In the genomic region with DNA sequence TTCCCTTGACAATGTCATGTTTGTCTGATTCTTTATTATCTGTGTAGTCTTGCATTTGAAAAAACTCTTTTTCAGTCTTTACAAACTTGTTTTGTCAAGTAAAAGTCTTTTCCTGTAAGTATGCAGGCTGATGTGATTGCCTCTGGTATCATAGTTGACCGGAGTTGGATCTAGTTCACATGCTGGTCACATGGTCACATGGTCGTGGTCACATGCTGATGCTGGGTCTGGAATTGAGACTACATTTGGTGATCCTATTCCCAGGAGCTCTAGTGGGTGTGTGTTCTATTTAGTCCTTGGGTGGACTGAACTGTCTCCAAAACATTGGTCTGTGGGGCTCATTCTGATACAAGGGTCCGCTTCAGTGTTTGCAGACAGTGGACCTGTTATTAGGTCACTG, we compare ENCODE assay signal across 40 cellular contexts.
"Had no signal": no experiment of that assay in that cellular context is flagged by ENCODE, and none has a peak within 500 bp of the region (broad histone marks: within the 10 kb centered on the region; RNA-seq: fewer than 3 reads in every experiment).

No MANE protein-coding gene starts in this region.

- H3K27ac ChIP-seq: adrenal gland, ascending aorta, body of pancreas, brain microvascular endothelial cell, breast epithelium, cardiac muscle cell had no signal

- H3K36me3 ChIP-seq: adrenal gland, ascending aorta, brain microvascular endothelial cell, breast epithelium, cardiac muscle cell had no signal

- H3K4me1 ChIP-seq: adrenal gland, ascending aorta, body of pancreas, breast epithelium had no signal

- ATAC-seq: activated naive CD4-positive, alpha-beta T cell treated with anti-CD3 and anti-CD28 coated beads, Interleukin-2, amount 50 U/mL, for 72 hours; activated naive CD8-positive, alpha-beta T cell treated with anti-CD3 and anti-CD28 coated beads, Interleukin-2, amount 50 U/mL, for 24 hours; activated T-cell treated with anti-CD3 and anti-CD28 coated beads, Interleukin-2, amount 50 U/mL, for 4 hours; activated T-cell treated with anti-CD3 and anti-CD28 coated beads, Interleukin-2, amount 50 U/mL, for 72 hours; activated T-helper 17 cell treated with anti-CD3 and anti-CD28 coated beads, Interleukin-2, amount 50 U/mL, for 72 hours; body of pancreas had no signal

- H3K4me3 Mint-ChIP-seq: activated naive CD4-positive, alpha-beta T cell treated with anti-CD3 and anti-CD28 coated beads for 36 hours; activated naive CD4-positive, alpha-beta T cell treated with anti-CD3 and anti-CD28 coated beads, Interleukin-2, amount 10 ng/mL, durations not matched to agents 7 days and 5 days; activated naive CD4-positive, alpha-beta T cell treated with anti-CD3 and anti-CD28 coated beads, Interleukin-2, amount 50 U/mL, for 24 hours; activated naive CD8-positive, alpha-beta T cell; activated naive CD8-positive, alpha-beta T cell treated with anti-CD3 and anti-CD28 coated beads for 36 hours; activated naive CD8-positive, alpha-beta T cell treated with anti-CD3 and anti-CD28 coated beads, Interleukin-2, amount 10 ng/mL, durations not matched to agents 7 days and 5 days; activated naive CD8-positive, alpha-beta T cell treated with anti-CD3 and anti-CD28 coated beads, Interleukin-2, amount 50 U/mL, for 24 hours; activated T-cell treated with anti-CD3 and anti-CD28 coated beads, Interleukin-2, amount 50 U/mL, for 24 hours; activated T-cell treated with anti-CD3 and anti-CD28 coated beads, Interleukin-2, amount 50 U/mL, for 4 hours; activated T-cell treated with anti-CD3 and anti-CD28 coated beads, Interleukin-2, amount 50 U/mL, for 72 hours; activated T-helper 1 cell treated with anti-CD3 and anti-CD28 coated beads, Interleukin-12 subunit alpha, Interleukin-12 subunit beta, Interleukin-2, Interleukin-4 antibody, amounts not matched to agents 30 ng/mL and 10 ng/mL and 1 ng/mL, durations not matched to agents 14 hours and 24 hours and 36 hours; activated T-helper 17 cell treated with anti-CD3 and anti-CD28 coated beads, Interleukin-2, amount 50 U/mL, for 72 hours; brain; central memory CD8-positive, alpha-beta T cell had no signal

- H3K4me3 ChIP-seq: adrenal gland, ascending aorta, body of pancreas, breast epithelium, cardiac muscle cell had no signal

- FAIRE-seq: astrocyte, bronchial epithelial cell had no signal

- DNase-seq: activated effector memory CD4-positive, alpha-beta T cell treated with anti-CD3 and anti-CD28 coated beads, Interleukin-2, amount 50 U/mL, for 16 hours; activated effector memory CD4-positive, alpha-beta T cell treated with Interleukin-2 at 50 U/mL for 16 hours; activated gamma-delta T cell; activated gamma-delta T cell treated with Interleukin-2 at 50 U/mL for 16 hours; activated naive CD4-positive, alpha-beta T cell; activated naive CD4-positive, alpha-beta T cell treated with anti-CD3 and anti-CD28 coated beads for 36 hours; activated naive CD4-positive, alpha-beta T cell treated with anti-CD3 and anti-CD28 coated beads, Interleukin-2, amount 10 ng/mL, durations not matched to agents 7 days and 5 days; activated naive CD4-positive, alpha-beta T cell treated with anti-CD3 and anti-CD28 coated beads, Interleukin-2, amount 50 U/mL, for 16 hours; activated naive CD4-positive, alpha-beta T cell treated with Interleukin-2 at 50 U/mL for 16 hours; activated naive CD8-positive, alpha-beta T cell treated with anti-CD3 and anti-CD28 coated beads for 36 hours; activated naive CD8-positive, alpha-beta T cell treated with anti-CD3 and anti-CD28 coated beads, Interleukin-2, amount 10 ng/mL, durations not matched to agents 7 days and 5 days; activated naive CD8-positive, alpha-beta T cell treated with anti-CD3 and anti-CD28 coated beads, Interleukin-2, amount 50 U/mL, for 24 hours; activated T-cell treated with anti-CD3 and anti-CD28 coated beads, Interleukin-2, amount 50 U/mL, for 1 hour; activated T-cell treated with anti-CD3 and anti-CD28 coated beads, Interleukin-2, amount 50 U/mL, for 24 hours; activated T-cell treated with anti-CD3 and anti-CD28 coated beads, Interleukin-2, amount 50 U/mL, for 4 hours; activated T-cell treated with anti-CD3 and anti-CD28 coated beads, Interleukin-2, amount 50 U/mL, for 48 hours; activated T-cell treated with anti-CD3 and anti-CD28 coated beads, Interleukin-2, amount 50 U/mL, for 72 hours; adrenal gland; amniotic stem cell; amygdala; anterior cingulate cortex; aorta; body of pancreas; brain microvascular endothelial cell; caudate nucleus; central memory CD4-positive, alpha-beta T cell; cerebellar nuclear complex had no signal

- H3K27me3 Mint-ChIP-seq: activated naive CD4-positive, alpha-beta T cell treated with anti-CD3 and anti-CD28 coated beads, Interleukin-2, amount 10 ng/mL, durations not matched to agents 7 days and 5 days; activated naive CD4-positive, alpha-beta T cell treated with anti-CD3 and anti-CD28 coated beads, Interleukin-2, amount 50 U/mL, for 24 hours; activated naive CD8-positive, alpha-beta T cell; activated naive CD8-positive, alpha-beta T cell treated with anti-CD3 and anti-CD28 coated beads for 36 hours; activated naive CD8-positive, alpha-beta T cell treated with anti-CD3 and anti-CD28 coated beads, Interleukin-2, amount 10 ng/mL, durations not matched to agents 7 days and 5 days; activated naive CD8-positive, alpha-beta T cell treated with anti-CD3 and anti-CD28 coated beads, Interleukin-2, amount 50 U/mL, for 24 hours; activated T-cell treated with anti-CD3 and anti-CD28 coated beads, Interleukin-2, amount 50 U/mL, for 24 hours; activated T-helper 17 cell treated with anti-CD3 and anti-CD28 coated beads, Interleukin-2, amount 50 U/mL, for 72 hours; brain; central memory CD8-positive, alpha-beta T cell had no signal

- H3K4me1 Mint-ChIP-seq: activated naive CD4-positive, alpha-beta T cell treated with anti-CD3 and anti-CD28 coated beads, Interleukin-2, amount 10 ng/mL, durations not matched to agents 7 days and 5 days; activated naive CD4-positive, alpha-beta T cell treated with anti-CD3 and anti-CD28 coated beads, Interleukin-2, amount 50 U/mL, for 24 hours; activated naive CD8-positive, alpha-beta T cell treated with anti-CD3 and anti-CD28 coated beads for 36 hours; activated naive CD8-positive, alpha-beta T cell treated with anti-CD3 and anti-CD28 coated beads, Interleukin-2, amount 10 ng/mL, durations not matched to agents 7 days and 5 days; activated naive CD8-positive, alpha-beta T cell treated with anti-CD3 and anti-CD28 coated beads, Interleukin-2, amount 50 U/mL, for 24 hours; activated T-helper 17 cell treated with anti-CD3 and anti-CD28 coated beads, Interleukin-2, amount 50 U/mL, for 72 hours; central memory CD8-positive, alpha-beta T cell had no signal

- H3K27ac Mint-ChIP-seq: activated naive CD4-positive, alpha-beta T cell treated with anti-CD3 and anti-CD28 coated beads for 36 hours; activated naive CD4-positive, alpha-beta T cell treated with anti-CD3 and anti-CD28 coated beads, Interleukin-2, amount 10 ng/mL, durations not matched to agents 7 days and 5 days; activated naive CD4-positive, alpha-beta T cell treated with anti-CD3 and anti-CD28 coated beads, Interleukin-2, amount 50 U/mL, for 24 hours; activated naive CD8-positive, alpha-beta T cell; activated naive CD8-positive, alpha-beta T cell treated with anti-CD3 and anti-CD28 coated beads for 36 hours; activated naive CD8-positive, alpha-beta T cell treated with anti-CD3 and anti-CD28 coated beads, Interleukin-2, amount 10 ng/mL, durations not matched to agents 7 days and 5 days; activated naive CD8-positive, alpha-beta T cell treated with anti-CD3 and anti-CD28 coated beads, Interleukin-2, amount 50 U/mL, for 24 hours; activated T-cell treated with anti-CD3 and anti-CD28 coated beads, Interleukin-2, amount 50 U/mL, for 24 hours; activated T-cell treated with anti-CD3 and anti-CD28 coated beads, Interleukin-2, amount 50 U/mL, for 72 hours; activated T-helper 1 cell treated with anti-CD3 and anti-CD28 coated beads, Interleukin-12 subunit alpha, Interleukin-12 subunit beta, Interleukin-2, Interleukin-4 antibody, amounts not matched to agents 30 ng/mL and 10 ng/mL and 1 ng/mL, durations not matched to agents 14 hours and 24 hours and 36 hours; activated T-helper 17 cell treated with anti-CD3 and anti-CD28 coated beads, Interleukin-2, amount 50 U/mL, for 72 hours; activated T-helper 2 cell treated with anti-CD3 and anti-CD28 coated beads, Interferon-gamma antibody, Interleukin-2, Interleukin-4, amounts not matched to agents 10 μg/mL and 5 μg/mL and 100 μg/mL, durations not matched to agents 14 hours and 24 hours and 36 hours; brain had no signal

- H3K27me3 ChIP-seq: adrenal gland, ascending aorta, body of pancreas, brain microvascular endothelial cell, breast epithelium, cardiac muscle cell had no signal

- H3K9me3 ChIP-seq: adrenal gland, ascending aorta, breast epithelium had no signal

- H3K36me3 Mint-ChIP-seq: activated naive CD4-positive, alpha-beta T cell treated with anti-CD3 and anti-CD28 coated beads, Interleukin-2, amount 10 ng/mL, durations not matched to agents 7 days and 5 days; activated naive CD4-positive, alpha-beta T cell treated with anti-CD3 and anti-CD28 coated beads, Interleukin-2, amount 50 U/mL, for 24 hours; activated naive CD8-positive, alpha-beta T cell; activated naive CD8-positive, alpha-beta T cell treated with anti-CD3 and anti-CD28 coated beads for 36 hours; activated naive CD8-positive, alpha-beta T cell treated with anti-CD3 and anti-CD28 coated beads, Interleukin-2, amount 10 ng/mL, durations not matched to agents 7 days and 5 days; brain had no signal
